ENCODE assay signal across 8 cellular contexts in the genomic region with DNA sequence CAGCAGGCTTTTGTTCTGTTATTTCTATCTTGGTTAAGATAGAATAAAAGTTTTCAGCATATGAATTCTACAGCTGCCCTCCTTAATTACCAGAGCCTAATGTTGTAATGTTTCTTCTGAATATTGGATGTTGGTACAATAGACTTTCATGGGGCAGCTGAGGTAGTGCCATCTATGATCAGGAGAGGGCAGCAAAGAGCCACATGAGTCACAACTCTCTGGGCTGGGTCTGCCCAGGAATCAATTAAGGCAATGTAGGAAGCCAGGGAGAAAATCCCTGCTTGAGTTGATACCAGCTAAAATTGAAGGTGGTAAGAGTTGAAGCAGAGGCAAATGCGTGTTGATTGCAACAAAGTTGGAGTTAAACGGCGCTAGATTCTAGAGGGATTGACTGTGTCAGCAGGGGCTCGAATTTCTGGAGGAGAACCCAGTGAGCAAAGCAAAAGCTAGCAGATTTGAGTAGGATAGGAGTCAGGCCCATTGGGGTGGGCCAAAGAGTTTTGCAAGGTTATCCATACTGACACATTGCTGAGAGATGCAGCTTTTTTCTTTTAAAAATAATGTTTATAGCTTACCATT. TPM values are rescaled to one million over a fixed set of nuclear protein-coding genes. Genes with fewer than 3 reads are reported as not detected.
DNase-seq lines count a peak whose midpoint lies in the region; ATAC-seq and TF ChIP-seq lines count a peak whose summit lies in the region.

No MANE protein-coding gene starts in this region.

- peaks cover 19% of the 10 kb centered on the region for H3K27me3 Mint-ChIP-seq in nephron (ENCODE audit: low read depth)

- H3K4me1 Mint-ChIP-seq in nephron: no peaks in the 10 kb centered on the region

- no peaks in the 10 kb centered on the region for H3K36me3 Mint-ChIP-seq in nephron (ENCODE audit: low read depth)

- H4K20me1 ChIP-seq in OCI-LY1 (ENCODE audit: insufficient read depth, low read length): no peaks in the 10 kb centered on the region

- 34 to 38% methylated on average over 4 of the region's 4 CpGs for WGBS in esophagus squamous epithelium, 2 donors

- H3F3A ChIP-seq in OCI-LY1 (ENCODE audit: insufficient read depth, low read length): no peaks in the 10 kb centered on the region

- H3K9ac ChIP-seq in OCI-LY1 (ENCODE audit: low read length): no peak overlapping the region

- no peak overlapping the region for H3K4me3 Mint-ChIP-seq in nephron

- H3K36me3 ChIP-seq in OCI-LY1 (ENCODE audit: insufficient read depth, low read length) (no peaks in the 10 kb centered on the region), esophagus squamous epithelium (no peaks in the 10 kb centered on the region)

- H3K9me3 Mint-ChIP-seq in nephron: no peaks in the 10 kb centered on the region

- TF ChIP-seq CTCF in OCI-LY1 (IDR thresholded peaks at IDR 0.05; ENCODE audit: low read length) (peak; percentile 99), esophagus squamous epithelium (IDR thresholded peaks at IDR 0.05) (peak; percentile 44 to 80 (median 74)), nephron (IDR thresholded peaks at IDR 0.05; ENCODE audit: unreplicated experiment in 3 of 3) (peak; percentile 85 to 87 (median 85))

- H2AFZ ChIP-seq in OCI-LY1 (ENCODE audit: low read length): no peak overlapping the region

- H3K9me2 ChIP-seq in OCI-LY1 (ENCODE audit: low read depth, low read length): no peaks in the 10 kb centered on the region

- no peaks in the 10 kb centered on the region for H3K9me3 ChIP-seq in OCI-LY1 (ENCODE audit: low read length)
- no peaks in the 10 kb centered on the region for H3K9me3 ChIP-seq in esophagus squamous epithelium

- peaks cover 11% of the 10 kb centered on the region; the same call in 1 of the 2 replicates for H3K27me3 ChIP-seq in OCI-LY1 (ENCODE audit: insufficient read depth, low read length)
- H3K27me3 ChIP-seq in esophagus squamous epithelium: peaks cover 0 to 3% (median 0%) of the 10 kb centered on the region in 4 donors

- no peak overlapping the region for H3K4me2 ChIP-seq in OCI-LY1 (ENCODE audit: low read length)

- H3K4me1 ChIP-seq in OCI-LY1 (ENCODE audit: insufficient read depth, low read length, severe bottlenecking): no peaks in the 10 kb centered on the region
- peaks cover 0 to 25% (median 6%) of the 10 kb centered on the region in 3 donors for H3K4me1 ChIP-seq in esophagus squamous epithelium

- H3K27ac ChIP-seq in OCI-LY1 (ENCODE audit: low read depth, low read length, poor library complexity, severe bottlenecking): no peak overlapping the region
- H3K27ac ChIP-seq in esophagus squamous epithelium: no peak overlapping the region
- no peak overlapping the region for H3K27ac ChIP-seq in substantia nigra (ENCODE audit: low read depth, low read length, poor library complexity, severe bottlenecking)

- no peak overlapping the region for H3K27ac Mint-ChIP-seq in nephron

- TF ChIP-seq POLR2A in esophagus squamous epithelium (IDR thresholded peaks at IDR 0.05): no peak

- H3K4me3 ChIP-seq in OCI-LY1 (ENCODE audit: low read depth, low read length, poor library complexity, severe bottlenecking) (no peak overlapping the region), esophagus squamous epithelium (no peak overlapping the region)

- ATAC-seq in GM18909 (IDR thresholded peaks at IDR 0.05; ENCODE audit: poor library complexity, unreplicated experiment): peak; percentile 82
- ATAC-seq in HG03432 (IDR thresholded peaks at IDR 0.05; ENCODE audit: unreplicated experiment): peak; percentile 81

- peak; percentile 83 for DNase-seq in Ammon's horn (ENCODE audit: low spot score)
- DNase-seq in activated T-cell treated with anti-CD3 and anti-CD28 coated beads for 4 hours: peak; percentile 55
- no peak for DNase-seq in esophagus squamous epithelium (lab: John Stamatoyannopoulos, UW)
- DNase-seq in substantia nigra (lab: John Stamatoyannopoulos, UW): peak in 38 of 49 donors; percentile 2 to 69 (median 36)

- no peaks in the 10 kb centered on the region for H3K79me2 ChIP-seq in OCI-LY1 (ENCODE audit: insufficient read depth, low read length)

- intact Hi-C loops in esophagus squamous epithelium (cut with DNase I): no loop called here

RNA-seq across cellular contexts. Expression of a gene that starts 10.6 kb away (rescaled TPM):
- under 1 TPM in 2 of 4 donors, not detected in 2; 0.38 to 0.57 TPM for total RNA-seq in esophagus squamous epithelium
